Comparison of ENCODE assay signal across 14 cellular contexts in the genomic region with DNA sequence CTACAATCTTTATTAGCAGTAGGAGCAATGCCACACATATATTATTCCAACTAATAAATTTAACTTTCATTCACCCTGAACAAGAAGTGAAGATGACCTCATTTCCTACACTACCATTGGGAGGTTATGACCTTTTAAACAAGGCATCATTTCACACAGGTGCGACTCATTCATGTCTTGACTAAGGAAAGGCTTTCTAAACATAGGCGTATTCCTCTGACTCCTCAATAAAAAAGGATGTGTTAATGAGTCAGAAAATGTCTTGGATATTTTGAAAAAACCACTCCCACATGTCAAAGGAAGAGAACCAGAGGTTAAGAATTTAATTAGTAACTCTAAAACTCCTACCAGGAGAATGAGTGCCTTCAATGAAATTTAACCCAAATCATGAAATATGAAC.
A peak's percentile ranks its signal among the peaks of the same experiment; 100 is the strongest.
DNase-seq lines count a peak whose midpoint lies in the region; ATAC-seq and TF ChIP-seq lines count a peak whose summit lies in the region.
"Had no signal": no experiment of that assay in that cellular context is flagged by ENCODE, and none has a peak within 500 bp of the region (broad histone marks: within the 10 kb centered on the region; RNA-seq: fewer than 3 reads in every experiment).

No MANE protein-coding gene starts in this region.

- H3K27me3 ChIP-seq in GM23338 (ENCODE audit: insufficient read depth) = no peaks in the 10 kb centered on the region
- H3K27me3 ChIP-seq: left lung, pancreas, suprapubic skin had no signal

- peaks cover 5% of the 10 kb centered on the region; the same call in 1 of the 2 replicates for H3K36me3 ChIP-seq in GM23338 (ENCODE audit: insufficient read depth)
- H3K36me3 ChIP-seq: left lung, pancreas, suprapubic skin had no signal

- no peaks in the 10 kb centered on the region; the same call in 2 of the 3 replicates for H3K9me3 Mint-ChIP-seq in GM23338
- H3K9me3 Mint-ChIP-seq in endothelial cell (ENCODE audit: unreplicated experiment) = no peaks in the 10 kb centered on the region
- H3K9me3 Mint-ChIP-seq in activated CD4-positive, alpha-beta memory T cell treated with anti-CD3 and anti-CD28 coated beads for 36 hours = no peaks in the 10 kb centered on the region
- H3K9me3 Mint-ChIP-seq: CD8-positive, alpha-beta memory T cell had no signal

- H3K27me3 Mint-ChIP-seq in GM23338 (ENCODE audit: insufficient read depth, low read depth, poor library complexity) (peaks cover 7% of the 10 kb centered on the region), endothelial cell (ENCODE audit: unreplicated experiment) (no peaks in the 10 kb centered on the region)
- peaks cover 38% of the 10 kb centered on the region for H3K27me3 Mint-ChIP-seq in activated CD4-positive, alpha-beta memory T cell treated with anti-CD3 and anti-CD28 coated beads for 36 hours

- no peak for ATAC-seq in GM23338
- no peak for ATAC-seq in HG02870 (IDR thresholded peaks at IDR 0.05; ENCODE audit: unreplicated experiment)
- ATAC-seq: left lung, pancreas had no signal

- intact Hi-C loops in activated CD4-positive, alpha-beta memory T cell treated with anti-CD3 and anti-CD28 coated beads for 36 hours (cut with micrococcal nuclease) = no loop called here

- H3K27ac ChIP-seq in GM23338 (ENCODE audit: low read depth) (no peak overlapping the region), RWPE1 (no peak overlapping the region; the same call in 1 of the 2 replicates)
- H3K27ac ChIP-seq: left lung, pancreas, suprapubic skin had no signal

- no peaks in the 10 kb centered on the region for H3F3A ChIP-seq in GM23338 (replicated peaks; ENCODE audit: low read depth)

- H4K20me1 ChIP-seq in GM23338 (replicated peaks; ENCODE audit: insufficient read depth) = peaks cover 22% of the 10 kb centered on the region

- CTCF ChIA-PET in RWPE1 (lab: Yijun Ruan, JAX) = no interaction called here
- CTCF ChIA-PET in activated CD4-positive, alpha-beta memory T cell treated with anti-CD3 and anti-CD28 coated beads for 36 hours (lab: Charles Lee) = interaction anchor here (1.0 kb wide), 1 partner anchor 8 kb away, joined by 5 read pairs; no protein-coding TSS in a partner anchor

- peaks cover 89% of the 10 kb centered on the region for H3K79me2 ChIP-seq in GM23338 (replicated peaks; ENCODE audit: insufficient read depth)

- POLR2A ChIA-PET in RWPE1 (lab: Yijun Ruan, JAX; ENCODE audit: low non-redundant PET) = no interaction called here
- POLR2A ChIA-PET in activated CD4-positive, alpha-beta memory T cell treated with anti-CD3 and anti-CD28 coated beads for 36 hours (lab: Charles Lee) = no interaction called here

- 0 out of 2 replicates have a peak overlapping the region, but pooled peaks have one; percentile 15 for H3K4me2 ChIP-seq in GM23338

- no peak overlapping the region for H2AFZ ChIP-seq in GM23338

- TF ChIP-seq CTCF in GM23338 (conservative IDR thresholded peaks at IDR 0.05; ENCODE audit: low read depth in 2 of 2) (no peak), RWPE1 (conservative IDR thresholded peaks at IDR 0.05; ENCODE audit: low read depth) (no peak), endothelial cell (IDR thresholded peaks at IDR 0.05; ENCODE audit: unreplicated experiment) (no peak)

- H3K36me3 Mint-ChIP-seq in GM23338 (ENCODE audit: low read depth) = peaks cover 48% of the 10 kb centered on the region
- peaks cover 2% of the 10 kb centered on the region for H3K36me3 Mint-ChIP-seq in endothelial cell (ENCODE audit: low read depth, unreplicated experiment)
- H3K36me3 Mint-ChIP-seq in activated CD4-positive, alpha-beta memory T cell treated with anti-CD3 and anti-CD28 coated beads for 36 hours = no peaks in the 10 kb centered on the region
- H3K36me3 Mint-ChIP-seq: CD8-positive, alpha-beta memory T cell had no signal

- H3K27ac Mint-ChIP-seq in GM23338 = no peak overlapping the region
- H3K27ac Mint-ChIP-seq in endothelial cell (ENCODE audit: unreplicated experiment) = no peak overlapping the region
- no peak overlapping the region for H3K27ac Mint-ChIP-seq in activated CD4-positive, alpha-beta memory T cell treated with anti-CD3 and anti-CD28 coated beads for 36 hours
- H3K27ac Mint-ChIP-seq: CD8-positive, alpha-beta memory T cell had no signal

- peak; percentile 52 for DNase-seq in AG08396 (ENCODE audit: low spot score)
- DNase-seq in GM23338 (ENCODE audit: low spot score) = no peak
- peak; percentile 93 for DNase-seq in RWPE1 (ENCODE audit: low spot score)
- peak; percentile 60 for DNase-seq in glomerular visceral epithelial cell (ENCODE audit: extremely low spot score)
- no peak for DNase-seq in endothelial cell (ENCODE audit: low spot score)
- DNase-seq in activated CD4-positive, alpha-beta memory T cell treated with anti-CD3 and anti-CD28 coated beads for 36 hours = no peak
- DNase-seq in activated naive CD4-positive, alpha-beta T cell treated with anti-CD3 and anti-CD28 coated beads, Interleukin-2, amount 50 U/mL, for 16 hours = no peak
- DNase-seq: activated CD8-positive, alpha-beta memory T cell treated with anti-CD3 and anti-CD28 coated beads, Interleukin-2, amount 50 U/mL, for 48 hours; CD8-positive, alpha-beta memory T cell; left lung; pancreas; stimulated activated CD4-positive, alpha-beta T cell treated with anti-CD3 and anti-CD28 coated beads, Interleukin-2, amount 100 ng/mL, for 24 hours had no signal

- H3K4me3 ChIP-seq in GM23338 = no peak overlapping the region
- H3K4me3 ChIP-seq: left lung, pancreas, suprapubic skin had no signal

- H3K9me2 ChIP-seq in GM23338 (ENCODE audit: insufficient read depth) = no peaks in the 10 kb centered on the region

- H3K4me1 Mint-ChIP-seq in GM23338 = peaks cover 69% of the 10 kb centered on the region
- peaks cover 29% of the 10 kb centered on the region for H3K4me1 Mint-ChIP-seq in endothelial cell (ENCODE audit: unreplicated experiment)
- H3K4me1 Mint-ChIP-seq in activated CD4-positive, alpha-beta memory T cell treated with anti-CD3 and anti-CD28 coated beads for 36 hours (ENCODE audit: low read depth) = peaks cover 1% of the 10 kb centered on the region

- peaks cover 65% of the 10 kb centered on the region for H3K4me1 ChIP-seq in GM23338 (ENCODE audit: insufficient read depth)
- H3K4me1 ChIP-seq: pancreas had no signal

- H3K4me3 Mint-ChIP-seq in GM23338 (no peak overlapping the region), endothelial cell (ENCODE audit: unreplicated experiment) (no peak overlapping the region)
- no peak overlapping the region for H3K4me3 Mint-ChIP-seq in activated CD4-positive, alpha-beta memory T cell treated with anti-CD3 and anti-CD28 coated beads for 36 hours
- H3K4me3 Mint-ChIP-seq: CD8-positive, alpha-beta memory T cell had no signal

TF ChIP-seq in GM23338, 12 proteins besides CTCF, POLR2A, EP300 and RAD21:
- TF ChIP-seq ZNF331 (CRISPR knock-in tag; IDR thresholded peaks at IDR 0.05; ENCODE audit: low read depth) = no peak
- no peak for TF ChIP-seq EZH2phosphoT487 (IDR thresholded peaks at IDR 0.05; ENCODE audit: unreplicated experiment)
- no peak for TF ChIP-seq POLR2AphosphoS5 (IDR thresholded peaks at IDR 0.05; ENCODE audit: low read depth)
- TF ChIP-seq NANOG (IDR thresholded peaks at IDR 0.05; ENCODE audit: borderline replicate concordance) = no peak
- no peak for TF ChIP-seq REST (IDR thresholded peaks at IDR 0.05; ENCODE audit: unreplicated experiment)
TF ChIP-seq in GM23338: peak in this region for 0.

Comparison
In these comparisons a context has a peak if more than half of its experiments do, and no peak if none do; other contexts are left out.
1. DNase-seq: peak in AG08396 (single experiment), RWPE1 (single experiment) and glomerular visceral epithelial cell (single experiment); none in GM23338 (single experiment), endothelial cell (single experiment), activated CD4-positive, alpha-beta memory T cell treated with anti-CD3 and anti-CD28 coated beads for 36 hours (single experiment) and activated naive CD4-positive, alpha-beta T cell treated with anti-CD3 and anti-CD28 coated beads, Interleukin-2, amount 50 U/mL, for 16 hours (single experiment).